ENCODE assay signal across 9 cellular contexts in the genomic region with DNA sequence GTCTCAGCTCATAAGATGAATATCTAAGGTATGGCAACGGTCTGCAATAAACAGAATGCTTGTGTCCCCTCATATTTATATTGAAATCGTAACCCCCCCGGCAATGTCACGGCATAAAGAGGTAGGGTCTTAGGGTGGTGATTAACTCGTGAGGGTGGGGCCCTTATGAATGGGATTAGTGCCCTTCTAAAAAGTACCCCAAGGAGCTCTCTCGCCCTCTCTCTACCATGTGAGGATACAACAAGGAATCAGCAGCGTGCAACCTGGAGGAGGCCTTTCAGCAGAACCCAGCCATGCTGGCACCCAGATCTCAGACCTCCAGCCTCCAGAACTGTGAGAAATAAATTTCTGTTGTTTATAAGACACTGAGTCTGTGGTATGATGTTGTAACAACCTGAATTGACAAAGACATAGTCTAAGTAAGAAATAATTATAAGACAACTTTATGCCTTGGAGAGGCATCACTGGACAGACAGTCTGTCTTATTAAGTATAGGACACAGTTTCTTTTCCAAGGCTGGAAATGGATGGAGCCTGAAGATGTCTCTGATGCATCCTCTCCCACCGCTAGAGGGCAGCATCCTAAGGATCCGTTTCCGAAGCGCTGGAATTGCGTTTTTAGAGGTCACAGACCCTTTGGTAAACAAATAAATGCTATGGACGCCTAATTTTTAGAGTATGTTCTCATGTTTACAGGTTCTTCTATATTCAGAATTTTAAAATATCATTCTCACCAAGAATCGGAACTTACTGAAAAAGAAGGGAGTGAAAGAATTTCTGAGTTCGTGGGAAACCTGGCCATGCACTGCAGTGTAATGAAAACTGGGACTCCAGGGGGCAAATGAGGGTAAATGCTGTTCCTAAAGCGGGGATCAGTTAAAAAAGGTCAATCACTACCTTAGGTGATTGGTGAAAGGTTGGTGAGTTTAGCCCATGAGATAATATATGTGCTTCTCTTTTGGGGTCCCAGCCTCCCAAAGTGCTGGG. TPM values are rescaled to one million over a fixed set of nuclear protein-coding genes. Genes with fewer than 3 reads are reported as not detected.
DNase-seq lines count a peak whose midpoint lies in the region; ATAC-seq and TF ChIP-seq lines count a peak whose summit lies in the region.
"Had no signal": no experiment of that assay in that cellular context is flagged by ENCODE, and none has a peak within 500 bp of the region (broad histone marks: within the 10 kb centered on the region; RNA-seq: fewer than 3 reads in every experiment).

No MANE protein-coding gene starts in this region.

- TF ChIP-seq CTCF in RWPE2 (IDR thresholded peaks at IDR 0.05; ENCODE audit: poor library complexity, severe bottlenecking) = peak; percentile 84
- TF ChIP-seq CTCF in mammary epithelial cell (conservative IDR thresholded peaks at IDR 0.05 in 1 of 2, IDR thresholded peaks at IDR 0.05 in 1 of 2; ENCODE audit: extremely low read depth in 1 of 2, insufficient read depth in 1 of 2, low read depth in 1 of 2, low read length in 2 of 2) = peak; percentile 80 to 83
- peak; percentile 57 for TF ChIP-seq CTCF in liver (IDR thresholded peaks at IDR 0.05; ENCODE audit: low read depth, low read length, missing input control)
- TF ChIP-seq CTCF in stomach (IDR thresholded peaks at IDR 0.05) = peak in 4 of 7 experiments; percentile 32 to 67 (median 52)

- no peak overlapping the region for H3K4me3 ChIP-seq in CD4-positive, CD25-positive, alpha-beta regulatory T cell (ENCODE audit: low read depth, low read length)
- H3K4me3 ChIP-seq in RWPE2 (ENCODE audit: severe bottlenecking) = no peak overlapping the region
- no peak overlapping the region for H3K4me3 ChIP-seq in mammary epithelial cell (replicated peaks in 1 of 3; ENCODE audit: insufficient read depth in 1 of 3, low read depth in 2 of 3, low read length in 3 of 3)
- no peak overlapping the region for H3K4me3 ChIP-seq in liver (ENCODE audit: low read depth in 1 of 3, low read length in 3 of 3)
- no peak overlapping the region for H3K4me3 ChIP-seq in stomach
- H3K4me3 ChIP-seq: SK-N-MC had no signal

- peaks cover 0 to 5% (median 3%) of the 10 kb centered on the region in 7 donors for H3K9me3 Mint-ChIP-seq in CD4-positive, CD25-positive, alpha-beta regulatory T cell

- no peak overlapping the region for H3K27ac Mint-ChIP-seq in CD4-positive, CD25-positive, alpha-beta regulatory T cell

- CTCF ChIA-PET in mammary epithelial cell (lab: Charles Lee; ENCODE audit: low non-redundant PET) = no interaction called here

- in situ Hi-C loops in mammary epithelial cell (cut with MboI; ENCODE audit: low sequenced_read_pairs in 2 of 2) = no loop called here

- H3K4me1 Mint-ChIP-seq in CD4-positive, CD25-positive, alpha-beta regulatory T cell = peaks cover 0 to 2% (median 0%) of the 10 kb centered on the region in 4 donors

- no peak overlapping the region for H3K27ac ChIP-seq in CD4-positive, CD25-positive, alpha-beta regulatory T cell (ENCODE audit: insufficient read depth, low read length, poor library complexity, severe bottlenecking)
- H3K27ac ChIP-seq in RWPE2 (ENCODE audit: poor library complexity, severe bottlenecking) (no peak overlapping the region), mammary epithelial cell (ENCODE audit: insufficient read depth, low read depth, low read length) (no peak overlapping the region), liver (ENCODE audit: low read depth in 1 of 2, low read length in 2 of 2) (no peak overlapping the region), stomach (no peak overlapping the region)
- H3K27ac ChIP-seq: SK-N-MC had no signal

- BruUV-seq in mammary epithelial cell (replicated peaks; lab: Mats Ljungman, UMichigan) = no TSS peak

- no peaks in the 10 kb centered on the region for H3K79me2 ChIP-seq in mammary epithelial cell (ENCODE audit: insufficient read depth, low read length)

- peak in 2 of 3 donors; percentile 16 to 17 for DNase-seq in CD4-positive, CD25-positive, alpha-beta regulatory T cell
- peak; percentile 29 for DNase-seq in H4 (ENCODE audit: low spot score)
- no peak for DNase-seq in RWPE2 (ENCODE audit: low spot score)
- peak; percentile 13 for DNase-seq in mammary epithelial cell
- peak; percentile 44 for DNase-seq in stomach

- H3K27me3 Mint-ChIP-seq in CD4-positive, CD25-positive, alpha-beta regulatory T cell = peaks cover 29% of the 10 kb centered on the region

- dilution Hi-C loops in mammary epithelial cell (cut with HindIII; ENCODE audit: low sequenced_read_pairs) = no loop called here

- H3K9ac ChIP-seq in mammary epithelial cell (ENCODE audit: insufficient read depth, low read length) (no peak overlapping the region), liver (ENCODE audit: low read depth in 1 of 2, low read length in 2 of 2) (no peak overlapping the region)

- no peaks in the 10 kb centered on the region for H3K27me3 ChIP-seq in CD4-positive, CD25-positive, alpha-beta regulatory T cell (ENCODE audit: control insufficient read depth, insufficient read depth, low read length)
- no peaks in the 10 kb centered on the region for H3K27me3 ChIP-seq in RWPE2 (ENCODE audit: insufficient read depth, poor library complexity, severe bottlenecking)
- no peaks in the 10 kb centered on the region for H3K27me3 ChIP-seq in mammary epithelial cell (ENCODE audit: insufficient read depth, low read length)
- no peaks in the 10 kb centered on the region for H3K27me3 ChIP-seq in liver (ENCODE audit: control insufficient read depth in 4 of 4, insufficient read depth in 4 of 4, low read length in 3 of 4)
- H3K27me3 ChIP-seq in stomach = no peaks in the 10 kb centered on the region

- no peak overlapping the region for H3K4me2 ChIP-seq in mammary epithelial cell (ENCODE audit: insufficient read depth, low read depth, low read length)

- H3K36me3 Mint-ChIP-seq in CD4-positive, CD25-positive, alpha-beta regulatory T cell = no peaks in the 10 kb centered on the region

- no peak overlapping the region for H2AFZ ChIP-seq in mammary epithelial cell (ENCODE audit: low read depth, low read length)

- H4K20me1 ChIP-seq in mammary epithelial cell (ENCODE audit: insufficient read depth, low read length) = no peaks in the 10 kb centered on the region

- peak in 1 of 2 donors; percentile 59 for TF ChIP-seq RAD21 in liver (IDR thresholded peaks at IDR 0.05)

- H3K4me1 ChIP-seq in CD4-positive, CD25-positive, alpha-beta regulatory T cell (ENCODE audit: control insufficient read depth, insufficient read depth, low read length, poor library complexity, severe bottlenecking) = no peaks in the 10 kb centered on the region
- H3K4me1 ChIP-seq in RWPE2 (ENCODE audit: insufficient read depth, poor library complexity, severe bottlenecking) (no peaks in the 10 kb centered on the region), mammary epithelial cell (ENCODE audit: insufficient read depth, low read length) (no peaks in the 10 kb centered on the region), liver (ENCODE audit: control insufficient read depth in 4 of 4, insufficient read depth in 4 of 4, low read length in 3 of 4) (peaks cover 0 to 4% (median 0%) of the 10 kb centered on the region in 4 donors), stomach (no peaks in the 10 kb centered on the region)

- intact Hi-C loops in mammary epithelial cell (cut with micrococcal nuclease) (loop anchor here (1.0 to 10.0 kb wide), 3 partner anchors 91 to 211 kb away; no protein-coding TSS in a partner anchor), stomach (cut with DNase I; ENCODE audit: low total_unique reads) (no loop called here)

- no peaks in the 10 kb centered on the region for H3K36me3 ChIP-seq in CD4-positive, CD25-positive, alpha-beta regulatory T cell (ENCODE audit: control insufficient read depth, insufficient read depth, low read length)
- no peaks in the 10 kb centered on the region for H3K36me3 ChIP-seq in RWPE2 (ENCODE audit: low read depth)
- no peaks in the 10 kb centered on the region for H3K36me3 ChIP-seq in mammary epithelial cell (ENCODE audit: insufficient read depth, low read length)
- no peaks in the 10 kb centered on the region for H3K36me3 ChIP-seq in liver (ENCODE audit: control insufficient read depth in 4 of 4, insufficient read depth in 3 of 4, low read depth in 1 of 4, low read length in 3 of 4)
- no peaks in the 10 kb centered on the region for H3K36me3 ChIP-seq in stomach

- TF ChIP-seq EP300 in stomach (IDR thresholded peaks at IDR 0.05) = no peak

- 40% methylated on average over 15 of the region's 16 CpGs for WGBS in mammary epithelial cell (ENCODE audit: low coverage, missing lambda C conversion rate)
- WGBS in liver = 40% methylated on average over 16 of the region's 16 CpGs
- WGBS in stomach, 5 donors = 44 to 50% (median 46%) methylated on average over 16 of the region's 16 CpGs

- ATAC-seq in CD4-positive, CD25-positive, alpha-beta regulatory T cell (ENCODE audit: low read depth in 2 of 2) = no peak
- ATAC-seq in RWPE2 (ENCODE audit: low read depth) (no peak), GM18517 (IDR thresholded peaks at IDR 0.05; ENCODE audit: unreplicated experiment) (no peak), GM21447 (IDR thresholded peaks at IDR 0.05; ENCODE audit: unreplicated experiment) (no peak)

- no peak overlapping the region for H3K4me3 Mint-ChIP-seq in CD4-positive, CD25-positive, alpha-beta regulatory T cell

- H3K9me3 ChIP-seq in CD4-positive, CD25-positive, alpha-beta regulatory T cell (ENCODE audit: control insufficient read depth in 2 of 2, low read length in 2 of 2) = peaks cover 3 to 7% of the 10 kb centered on the region in 2 experiments
- no peaks in the 10 kb centered on the region for H3K9me3 ChIP-seq in RWPE2 (ENCODE audit: severe bottlenecking)
- H3K9me3 ChIP-seq in mammary epithelial cell (replicated peaks; ENCODE audit: insufficient read depth, low read length) = peaks cover 2% of the 10 kb centered on the region
- peaks cover 0 to 2% (median under 1%) of the 10 kb centered on the region in 4 donors for H3K9me3 ChIP-seq in liver (ENCODE audit: control insufficient read depth in 4 of 4, low read length in 3 of 4)
- peaks cover 0 to 9% (median 4%) of the 10 kb centered on the region in 4 donors for H3K9me3 ChIP-seq in stomach

- TF ChIP-seq POLR2A in stomach (IDR thresholded peaks at IDR 0.05) = no peak

TF ChIP-seq in liver, 16 proteins besides CTCF, POLR2A, EP300 and RAD21 (continues in another document):
- peak in 1 of 2 donors; percentile 7 for TF ChIP-seq RXRA (IDR thresholded peaks at IDR 0.05)

RNA-seq across cellular contexts. Expression of a gene that starts 13.3 kb away (rescaled TPM):
- total RNA-seq in CD4-positive, CD25-positive, alpha-beta regulatory T cell = not detected
- not detected for polyA plus RNA-seq in CD4-positive, CD25-positive, alpha-beta regulatory T cell
- not detected in 2 replicates for total RNA-seq in H4 (2014; rRNA removed; shearing (Covaris generic))
- total RNA-seq in mammary epithelial cell (not detected), liver (not detected), stomach (not detected)
- polyA plus RNA-seq in mammary epithelial cell (not detected), liver (not detected), stomach (not detected)
- not detected for polyA minus RNA-seq in mammary epithelial cell

RNA-seq across cellular contexts. Expression of a gene that starts 27.6 kb away (rescaled TPM):
- 2.9 TPM for total RNA-seq in CD4-positive, CD25-positive, alpha-beta regulatory T cell
- not detected for polyA plus RNA-seq in CD4-positive, CD25-positive, alpha-beta regulatory T cell
- total RNA-seq in H4 (2014; rRNA removed; shearing (Covaris generic)) = 0.37 TPM in 1 of 2 replicates, not detected in the other
- total RNA-seq in mammary epithelial cell = not detected
- polyA plus RNA-seq in mammary epithelial cell = not detected
- polyA minus RNA-seq in mammary epithelial cell = not detected
- 10 to 100 TPM in 1 of 2 donors, not detected in 1; 13.6 TPM for total RNA-seq in liver
- under 1 TPM in 1 of 2 donors, not detected in 1; 0.60 TPM for polyA plus RNA-seq in liver
- 1 to 10 TPM in 1 of 5 donors, not detected in 4; 2.8 TPM for total RNA-seq in stomach
- 1 to 10 TPM in 1 of 3 donors, not detected in 2; 1.7 TPM for polyA plus RNA-seq in stomach
